Comparison of ENCODE assay signal across 18 cellular contexts in the genomic region with DNA sequence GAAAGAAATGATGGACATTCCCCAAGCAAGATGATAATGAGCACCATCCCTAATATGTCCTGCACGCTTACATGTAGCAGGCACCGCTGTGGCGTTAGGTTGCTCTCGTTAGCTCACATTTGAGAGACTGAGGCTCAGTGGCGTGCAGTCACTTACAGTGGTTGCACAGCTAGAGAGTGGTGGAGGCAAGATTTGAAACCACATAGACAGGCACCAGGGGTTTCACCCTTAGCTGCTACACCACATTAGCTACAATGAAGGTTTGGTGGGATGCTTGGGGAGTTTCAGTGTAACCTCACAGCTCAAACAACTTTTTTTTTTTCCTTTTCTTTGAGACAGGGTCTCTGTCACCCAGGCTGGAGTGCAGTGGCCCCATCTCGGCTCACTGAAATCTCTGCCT. TPM values are rescaled to one million over a fixed set of nuclear protein-coding genes. Genes with fewer than 3 reads are reported as not detected.
DNase-seq lines count a peak whose midpoint lies in the region; ATAC-seq, FAIRE-seq and TF ChIP-seq lines count a peak whose summit lies in the region.
"Had no signal": no experiment of that assay in that cellular context is flagged by ENCODE, and none has a peak within 500 bp of the region (broad histone marks: within the 10 kb centered on the region; RNA-seq: fewer than 3 reads in every experiment).

No MANE protein-coding gene starts in this region.

- H3K79me2 ChIP-seq in H1 (ENCODE audit: control insufficient read depth in 1 of 2, insufficient read depth in 2 of 2, low read length in 2 of 2) = no peaks in the 10 kb centered on the region

- H3K79me1 ChIP-seq in H1 (ENCODE audit: low read depth, low read length) = no peaks in the 10 kb centered on the region

- no peak for ATAC-seq in Right ventricle myocardium superior (ENCODE audit: poor library complexity)
- no peak for ATAC-seq in heart right ventricle
- ATAC-seq in activated CD8-positive, alpha-beta T cell treated with anti-CD3 and anti-CD28 coated beads, Interleukin-2, amount 10 ng/mL, durations not matched to agents 7 days and 5 days = peak; percentile 93
- ATAC-seq: A549 had no signal

- no peak for TF ChIP-seq RAD21 in H1 (IDR thresholded peaks at IDR 0.05 in 1 of 2, conservative IDR thresholded peaks at IDR 0.05 in 1 of 2; ENCODE audit: low read depth in 2 of 2, low read length in 2 of 2)

- H3K4me2 ChIP-seq in H1 (ENCODE audit: insufficient read depth in 1 of 2, low read depth in 2 of 2, low read length in 2 of 2) = no peak overlapping the region
- H3K4me2 ChIP-seq: A549 had no signal

- no peak overlapping the region for H3K4me3 ChIP-seq in heart right ventricle
- H3K4me3 ChIP-seq in H1 (ENCODE audit: extremely low read depth in 1 of 4, insufficient read depth in 2 of 4, low read depth in 3 of 4, low read length in 4 of 4) = no peak overlapping the region
- H3K4me3 ChIP-seq: A549 had no signal

- no peak overlapping the region for H2AK5ac ChIP-seq in H1 (ENCODE audit: low read depth, low read length)

- H3K36me3 ChIP-seq in heart right ventricle (no peaks in the 10 kb centered on the region), H1 (ENCODE audit: control insufficient read depth in 2 of 4, insufficient read depth in 4 of 4, low read length in 3 of 4) (no peaks in the 10 kb centered on the region)

- H3K4me1 Mint-ChIP-seq in activated CD8-positive, alpha-beta T cell treated with anti-CD3 and anti-CD28 coated beads, Interleukin-2, amount 10 ng/mL, durations not matched to agents 7 days and 5 days (ENCODE audit: low read depth) = peaks cover 43% of the 10 kb centered on the region

- H3K23ac ChIP-seq in H1 (ENCODE audit: insufficient read length) = no peak overlapping the region

- no peak overlapping the region for H3K18ac ChIP-seq in H1 (ENCODE audit: extremely low read depth, low read length)

- H4K20me1 ChIP-seq in H1 (replicated peaks in 1 of 2; ENCODE audit: control insufficient read depth in 1 of 2, insufficient read depth in 2 of 2, low read length in 2 of 2) = peaks cover 0 to 2% of the 10 kb centered on the region in 2 experiments

- no peak overlapping the region for H3K56ac ChIP-seq in H1 (replicated peaks; ENCODE audit: insufficient read length, low read depth, low read length)

- POLR2A ChIA-PET in activated CD8-positive, alpha-beta T cell treated with anti-CD3 and anti-CD28 coated beads, Interleukin-2, amount 10 ng/mL, durations not matched to agents 7 days and 5 days (lab: Charles Lee) = interaction anchor here (0.6 to 1.7 kb wide), 3 partner anchors 13 to 1033 kb away, joined by 3 to 7 read pairs (median 6); a partner anchor contains a TSS
- POLR2A ChIA-PET in H1 (lab: Charles Lee; ENCODE audit: partially characterized antibody) = interaction anchor here (0.6 to 1.1 kb wide), 4 partner anchors 9 to 327 kb away, joined by 3 to 4 read pairs (median 3); no protein-coding TSS in a partner anchor

- TF ChIP-seq POLR2A in H1 (IDR thresholded peaks at IDR 0.05; ENCODE audit: control extremely low read depth in 1 of 2, low read depth in 2 of 2, low read length in 2 of 2) = no peak

- H3K27ac ChIP-seq in heart right ventricle = no peak overlapping the region
- H3K27ac ChIP-seq in H1 (ENCODE audit: low read depth, low read length) = no peak overlapping the region
- H3K27ac ChIP-seq: A549 had no signal

- peak; percentile 13 for DNase-seq in Right ventricle myocardium superior
- no peak for DNase-seq in heart right ventricle
- peak; percentile 66 for DNase-seq in activated CD8-positive, alpha-beta T cell treated with anti-CD3 and anti-CD28 coated beads, Interleukin-2, amount 10 ng/mL, durations not matched to agents 7 days and 5 days
- no peak for DNase-seq in H1 (ENCODE audit: low read depth in 1 of 2, low spot score in 2 of 2)
- no peak for DNase-seq in NCI-H1930 (lab: John Stamatoyannopoulos, UW)
- DNase-seq in NOMO-1 treated with DMSO at 0.1 percent for 48 hours (lab: John Stamatoyannopoulos, UW; ENCODE audit: unreplicated experiment) = no peak
- no peak for DNase-seq in NCI-H526 treated with DMSO at 0.1 percent for 48 hours (lab: John Stamatoyannopoulos, UW)
- DNase-seq: CD4-positive, alpha-beta memory T cell; KG1; NCI-H1417; NCI-H187; NCI-H226; NCI-H524 had no signal

- H2BK20ac ChIP-seq in H1 (ENCODE audit: low read length) = no peak overlapping the region

- H2BK12ac ChIP-seq in H1 (ENCODE audit: low read depth, low read length) = 0 out of 2 replicates have a peak overlapping the region, but pooled peaks have one; percentile 44

- no peak for FAIRE-seq in H1 (lab: Jason Lieb, UNC)
- FAIRE-seq: A549, H54 had no signal

- H3K27me3 ChIP-seq in heart right ventricle (peaks cover 0 to 7% (median 5%) of the 10 kb centered on the region in 7 donors), H1 (replicated peaks in 1 of 4; ENCODE audit: control insufficient read depth in 3 of 4, extremely low read depth in 1 of 4, insufficient read depth in 3 of 4, low read length in 3 of 4) (no peaks in the 10 kb centered on the region)

- H2BK120ac ChIP-seq in H1 (replicated peaks; ENCODE audit: low read depth, low read length) = no peak overlapping the region

- no peaks in the 10 kb centered on the region for H3K9me3 Mint-ChIP-seq in activated CD8-positive, alpha-beta T cell treated with anti-CD3 and anti-CD28 coated beads, Interleukin-2, amount 10 ng/mL, durations not matched to agents 7 days and 5 days (ENCODE audit: insufficient read depth)

- no peak overlapping the region for H3K27ac Mint-ChIP-seq in activated CD8-positive, alpha-beta T cell treated with anti-CD3 and anti-CD28 coated beads, Interleukin-2, amount 10 ng/mL, durations not matched to agents 7 days and 5 days
- H3K27ac Mint-ChIP-seq: CD4-positive, alpha-beta memory T cell had no signal

- H3K4ac ChIP-seq in H1 (replicated peaks; ENCODE audit: insufficient read length, low read depth, low read length) = no peak overlapping the region

- no peak overlapping the region for H4K5ac ChIP-seq in H1 (ENCODE audit: insufficient read length, low read depth, low read length)

- no peak overlapping the region for H4K91ac ChIP-seq in H1 (replicated peaks; ENCODE audit: insufficient read length, low read length)

- TF ChIP-seq CTCF in heart right ventricle (IDR thresholded peaks at IDR 0.05) (no peak), H1 (IDR thresholded peaks at IDR 0.05; ENCODE audit: control extremely low read depth in 1 of 3, insufficient read depth in 1 of 3, low read depth in 1 of 3, low read length in 3 of 3) (no peak)

- H3K4me3 Mint-ChIP-seq in activated CD8-positive, alpha-beta T cell treated with anti-CD3 and anti-CD28 coated beads, Interleukin-2, amount 10 ng/mL, durations not matched to agents 7 days and 5 days = peak overlapping the region; percentile 22
- H3K4me3 Mint-ChIP-seq: CD4-positive, alpha-beta memory T cell had no signal

- peaks cover 37% of the 10 kb centered on the region for H3K27me3 Mint-ChIP-seq in activated CD8-positive, alpha-beta T cell treated with anti-CD3 and anti-CD28 coated beads, Interleukin-2, amount 10 ng/mL, durations not matched to agents 7 days and 5 days (ENCODE audit: low read depth)

- no peak overlapping the region for H2AFZ ChIP-seq in H1 (ENCODE audit: low read length)

- no peak overlapping the region for H2BK15ac ChIP-seq in H1 (ENCODE audit: low read length)

- H3K4me1 ChIP-seq in heart right ventricle (peaks cover 0 to 14% (median 4%) of the 10 kb centered on the region in 9 donors), H1 (replicated peaks in 1 of 4; ENCODE audit: control insufficient read depth in 3 of 4, insufficient read depth in 4 of 4, low read length in 3 of 4) (peaks cover 0 to 3% (median 2%) of the 10 kb centered on the region in 4 experiments; a peak in 3 of 7 replicates)
- H3K4me1 ChIP-seq: A549 had no signal

- no peak overlapping the region for H3K9ac ChIP-seq in H1 (replicated peaks in 1 of 4; ENCODE audit: extremely low read depth in 1 of 4, low read depth in 3 of 4, low read length in 3 of 4)

- no peak overlapping the region for H2BK5ac ChIP-seq in H1 (ENCODE audit: low read depth, low read length)

- TF ChIP-seq EP300 in H1 (IDR thresholded peaks at IDR 0.05; ENCODE audit: borderline replicate concordance in 1 of 2, low read depth in 2 of 2, low read length in 2 of 2) = no peak

- CTCF ChIA-PET in activated CD8-positive, alpha-beta T cell treated with anti-CD3 and anti-CD28 coated beads, Interleukin-2, amount 10 ng/mL, durations not matched to agents 7 days and 5 days (lab: Charles Lee) = interaction anchor here (0.6 to 2.7 kb wide), 6 partner anchors 9 to 82 kb away, joined by 3 to 32 read pairs (median 8); no protein-coding TSS in a partner anchor
- CTCF ChIA-PET in H1 (lab: Charles Lee; ENCODE audit: partially characterized antibody) = interaction anchor here (0.6 to 3.7 kb wide), 14 partner anchors 10 to 1004 kb away, joined by 3 to 21 read pairs (median 4); no protein-coding TSS in a partner anchor

- no peaks in the 10 kb centered on the region for H3K23me2 ChIP-seq in H1 (ENCODE audit: low read depth, low read length)

- no peak overlapping the region for H4K8ac ChIP-seq in H1 (ENCODE audit: extremely low read depth, insufficient read depth, low read length)

- WGBS in heart right ventricle, 2 donors = 91% methylated on average over 6 of the region's 6 CpGs
- 95% methylated on average over 6 of the region's 6 CpGs; no CpG with 5 or more reads in 1 of the 2 experiments for WGBS in H1 (ENCODE audit: extremely low coverage in 1 of 2, insufficient coverage in 1 of 2, insufficient read length in 1 of 2, insufficient replicate concordance in 2 of 2, low coverage in 1 of 2, low lambda C conversion rate in 2 of 2, missing lambda C conversion rate in 1 of 2), 2 experiments

- H3K14ac ChIP-seq in H1 (ENCODE audit: insufficient read length) = no peak overlapping the region

- H3K9me3 ChIP-seq in heart right ventricle = no peaks in the 10 kb centered on the region
- no peaks in the 10 kb centered on the region for H3K9me3 ChIP-seq in H1 (ENCODE audit: insufficient read depth in 2 of 2, low read depth in 1 of 2, low read length in 1 of 2)
- H3K9me3 ChIP-seq: A549 had no signal

- H3K36me3 Mint-ChIP-seq in activated CD8-positive, alpha-beta T cell treated with anti-CD3 and anti-CD28 coated beads, Interleukin-2, amount 10 ng/mL, durations not matched to agents 7 days and 5 days (ENCODE audit: low read depth) = no peaks in the 10 kb centered on the region
- H3K36me3 Mint-ChIP-seq: CD4-positive, alpha-beta memory T cell had no signal

- intact Hi-C loops in Right ventricle myocardium superior (cut with DNase I) (no loop called here), heart right ventricle (cut with DNase I) (no loop called here)

RNA-seq across cellular contexts. Expression of a gene that starts 3.7 kb away (rescaled TPM):
- 9.3 TPM for total RNA-seq in Right ventricle myocardium superior
- 10 to 100 TPM in 3 of 10 donors, 1 to 10 TPM in 7; 3.8 to 20.1 (median 7.5) TPM for total RNA-seq in heart right ventricle
- polyA plus RNA-seq in heart right ventricle = 100 to 1,000 TPM in 1 of 2 donors, 10 to 100 TPM in 1; 30.4 to 103 TPM
- total RNA-seq in activated CD8-positive, alpha-beta T cell treated with anti-CD3 and anti-CD28 coated beads, Interleukin-2, amount 10 ng/mL, durations not matched to agents 7 days and 5 days = not detected
- total RNA-seq in H1 (2021; fragmentation: NEBNext Ultra II Directional; extraction: Animal tissue kit (Norgen Biotek cat#: 25700)) = not detected in 2 replicates
- polyA plus RNA-seq in H1 (2011; rRNA removed) = 0.26 and 0.97 TPM in 2 replicates
- 0.14 TPM for polyA plus RNA-seq in H1 (2011; cell fraction: cytosol; rRNA removed)
- polyA plus RNA-seq in H1 (2011; cell fraction: nucleus; rRNA removed) = not detected
- 0.64 TPM in 1 of 4 replicates, not detected in the others for polyA plus RNA-seq in H1 (2012, experiment 1 of 2)
- not detected for polyA plus RNA-seq in H1 (2012, experiment 2 of 2)
- not detected for polyA plus RNA-seq in H1 (2013, experiment 1 of 2)
- polyA plus RNA-seq in H1 (2013, experiment 2 of 2) = not detected
- not detected in 2 replicates for polyA minus RNA-seq in H1 (2011; rRNA and poly(A)+ RNA removed)
- not detected for polyA minus RNA-seq in H1 (2011; cell fraction: cytosol; rRNA and poly(A)+ RNA removed)
- not detected for polyA minus RNA-seq in H1 (2011; cell fraction: nucleus; rRNA and poly(A)+ RNA removed)
- total RNA-seq: CD4-positive, alpha-beta memory T cell; M059J; SK-MEL-5 had no signal
- polyA plus RNA-seq: A549; BJ; CD4-positive, alpha-beta memory T cell had no signal

RNA-seq across cellular contexts. Expression of a gene that starts 36.3 kb away (rescaled TPM):
- total RNA-seq in Right ventricle myocardium superior (89.5 TPM), heart right ventricle (100 to 1,000 TPM in 7 of 10 donors, 10 to 100 TPM in 3; 42.8 to 204 (median 109) TPM)
- polyA plus RNA-seq in heart right ventricle (100 to 1,000 TPM; 230 to 551 TPM), H1 (2011; rRNA removed) (357 and 566 TPM in 2 replicates)
- total RNA-seq in activated CD8-positive, alpha-beta T cell treated with anti-CD3 and anti-CD28 coated beads, Interleukin-2, amount 10 ng/mL, durations not matched to agents 7 days and 5 days = under 1 TPM; 0.42 to 0.50 TPM
- 120 and 131 TPM in 2 replicates for total RNA-seq in H1 (2021; fragmentation: NEBNext Ultra II Directional; extraction: Animal tissue kit (Norgen Biotek cat#: 25700))
- polyA plus RNA-seq in H1 (2011; cell fraction: cytosol; rRNA removed) = 348 TPM
- polyA plus RNA-seq in H1 (2011; cell fraction: nucleus; rRNA removed) = 267 TPM
- polyA plus RNA-seq in H1 (2012, experiment 1 of 2) = 86.5 to 154 TPM (median 117 TPM) in 4 replicates
- 207 TPM for polyA plus RNA-seq in H1 (2012, experiment 2 of 2)
- 89.8 TPM for polyA plus RNA-seq in H1 (2013, experiment 1 of 2)
- polyA plus RNA-seq in H1 (2013, experiment 2 of 2) = 87.6 TPM
- polyA minus RNA-seq in H1 (2011; rRNA and poly(A)+ RNA removed) = 27.5 and 45.7 TPM in 2 replicates
- polyA minus RNA-seq in H1 (2011; cell fraction: cytosol; rRNA and poly(A)+ RNA removed) = 181 TPM
- 200 TPM for polyA minus RNA-seq in H1 (2011; cell fraction: nucleus; rRNA and poly(A)+ RNA removed)

Comparison
In these comparisons a context has a peak if more than half of its experiments do, and no peak if none do; other contexts are left out.
1. DNase-seq: peak in Right ventricle myocardium superior (single experiment) and activated CD8-positive, alpha-beta T cell treated with anti-CD3 and anti-CD28 coated beads, Interleukin-2, amount 10 ng/mL, durations not matched to agents 7 days and 5 days (single experiment); none in heart right ventricle (0 of 2), H1 (0 of 2), NCI-H1930 (0 of 2), NOMO-1 treated with DMSO at 0.1 percent for 48 hours (single experiment) and NCI-H526 treated with DMSO at 0.1 percent for 48 hours (single experiment).
2. RNA of a gene that starts 36.3 kb away (total RNA-seq): 120 to 131 TPM in H1, 42.8 to 204 TPM in heart right ventricle and 89.5 TPM in Right ventricle myocardium superior (single experiment); 0.42 to 0.50 TPM in activated CD8-positive, alpha-beta T cell treated with anti-CD3 and anti-CD28 coated beads, Interleukin-2, amount 10 ng/mL, durations not matched to agents 7 days and 5 days; every median in the first group is over 10 times any median in the second.